Comparison of ENCODE assay signal across 1 cellular context in the genomic region with DNA sequence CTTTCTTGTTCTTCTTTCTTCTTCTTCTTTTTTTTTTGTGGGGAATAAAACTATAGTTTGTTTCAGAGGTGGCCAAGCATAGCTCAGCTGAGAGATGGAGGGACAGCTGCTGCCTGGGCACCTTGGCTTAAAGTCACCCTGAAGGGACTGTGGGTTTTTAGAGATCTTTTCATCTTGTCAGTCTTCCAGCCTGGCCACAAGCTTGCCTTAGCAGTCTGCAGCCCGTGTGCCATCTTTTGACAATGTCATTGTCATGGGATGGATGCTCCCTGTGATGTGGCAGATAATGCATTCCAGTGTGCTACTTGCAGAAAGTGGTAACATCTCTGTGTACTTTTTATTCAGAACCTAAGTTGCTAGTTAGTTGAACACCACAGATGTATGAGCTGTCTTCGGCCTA.
TF ChIP-seq lines count a peak whose summit lies in the region.

No MANE protein-coding gene starts in this region.

TF ChIP-seq in K562, 482 proteins besides CTCF, POLR2A, EP300 and RAD21 (continued from another document):
- TF ChIP-seq, protein P1, sequence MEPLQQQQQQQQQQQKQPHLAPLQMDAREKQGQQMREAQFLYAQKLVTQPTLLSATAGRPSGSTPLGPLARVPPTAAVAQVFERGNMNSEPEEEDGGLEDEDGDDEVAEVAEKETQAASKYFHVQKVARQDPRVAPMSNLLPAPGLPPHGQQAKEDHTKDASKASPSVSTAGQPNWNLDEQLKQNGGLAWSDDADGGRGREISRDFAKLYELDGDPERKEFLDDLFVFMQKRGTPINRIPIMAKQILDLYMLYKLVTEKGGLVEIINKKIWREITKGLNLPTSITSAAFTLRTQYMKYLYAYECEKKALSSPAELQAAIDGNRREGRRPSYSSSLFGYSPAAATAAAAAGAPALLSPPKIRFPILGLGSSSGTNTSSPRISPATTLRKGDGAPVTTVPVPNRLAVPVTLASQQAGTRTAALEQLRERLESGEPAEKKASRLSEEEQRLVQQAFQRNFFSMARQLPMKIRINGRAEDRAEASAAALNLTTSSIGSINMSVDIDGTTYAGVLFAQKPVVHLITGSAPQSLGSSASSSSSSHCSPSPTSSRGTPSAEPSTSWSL (CRISPR knock-in tag; IDR thresholded peaks at IDR 0.05; ENCODE audit: borderline replicate concordance) = no peak
- TF ChIP-seq SNRNP70 (optimal IDR thresholded peaks at IDR 0.05; ENCODE audit: low read depth, low read length) (no peak), ZNF24 (IDR thresholded peaks at IDR 0.05) (no peak), CHCHD3 (CRISPR knock-in tag; IDR thresholded peaks at IDR 0.05) (no peak), ESRRA (IDR thresholded peaks at IDR 0.05; ENCODE audit: borderline replicate concordance, low read depth) (no peak), RHOXF2B (CRISPR knock-in tag; conservative IDR thresholded peaks at IDR 0.05) (no peak)
- TF ChIP-seq, protein P2, sequence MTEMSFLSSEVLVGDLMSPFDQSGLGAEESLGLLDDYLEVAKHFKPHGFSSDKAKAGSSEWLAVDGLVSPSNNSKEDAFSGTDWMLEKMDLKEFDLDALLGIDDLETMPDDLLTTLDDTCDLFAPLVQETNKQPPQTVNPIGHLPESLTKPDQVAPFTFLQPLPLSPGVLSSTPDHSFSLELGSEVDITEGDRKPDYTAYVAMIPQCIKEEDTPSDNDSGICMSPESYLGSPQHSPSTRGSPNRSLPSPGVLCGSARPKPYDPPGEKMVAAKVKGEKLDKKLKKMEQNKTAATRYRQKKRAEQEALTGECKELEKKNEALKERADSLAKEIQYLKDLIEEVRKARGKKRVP (CRISPR knock-in tag; IDR thresholded peaks at IDR 0.05) = no peak
- TF ChIP-seq, protein P3, sequence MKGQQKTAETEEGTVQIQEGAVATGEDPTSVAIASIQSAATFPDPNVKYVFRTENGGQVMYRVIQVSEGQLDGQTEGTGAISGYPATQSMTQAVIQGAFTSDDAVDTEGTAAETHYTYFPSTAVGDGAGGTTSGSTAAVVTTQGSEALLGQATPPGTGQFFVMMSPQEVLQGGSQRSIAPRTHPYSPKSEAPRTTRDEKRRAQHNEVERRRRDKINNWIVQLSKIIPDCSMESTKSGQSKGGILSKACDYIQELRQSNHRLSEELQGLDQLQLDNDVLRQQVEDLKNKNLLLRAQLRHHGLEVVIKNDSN (CRISPR knock-in tag; IDR thresholded peaks at IDR 0.05) = no peak
